8 cellular contexts compared by ENCODE assay signal in the genomic region with DNA sequence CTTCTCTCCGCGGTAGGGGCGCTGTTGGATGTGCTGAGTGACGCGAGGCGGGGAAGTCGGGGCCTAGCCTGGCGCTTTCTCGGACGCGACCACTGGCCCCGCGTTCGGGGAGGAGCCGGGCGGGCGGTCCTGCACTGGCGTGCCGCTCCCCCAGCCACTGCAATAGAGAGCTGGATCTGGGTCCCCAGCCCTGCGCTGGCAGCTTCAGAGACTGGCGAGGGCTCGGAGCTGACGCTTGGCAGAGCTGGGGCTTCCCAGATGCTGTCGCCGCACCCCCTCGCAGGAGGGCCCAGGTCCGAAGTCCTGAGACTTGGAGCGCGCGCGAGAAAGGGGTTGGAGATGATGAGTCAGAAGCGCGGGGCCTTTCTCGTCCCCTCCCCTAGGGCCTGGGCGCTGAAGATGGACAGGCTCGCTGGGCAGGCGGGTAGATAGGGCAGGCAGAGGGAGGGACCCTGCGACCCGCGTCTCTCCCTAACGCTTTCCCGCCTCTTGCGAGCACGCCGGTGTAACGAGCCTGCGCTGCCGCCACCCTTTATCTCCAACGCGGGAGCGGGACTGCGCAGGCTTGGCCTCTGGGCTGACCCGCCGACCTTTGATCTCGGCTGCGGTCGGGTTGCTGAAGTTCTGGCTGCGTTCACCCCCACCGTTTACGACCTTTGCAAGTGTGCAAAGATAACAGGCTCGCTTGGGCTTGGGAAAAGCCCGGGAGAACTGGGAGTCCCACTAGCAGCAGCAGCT. TPM values are rescaled to one million over a fixed set of nuclear protein-coding genes. Genes with fewer than 3 reads are reported as not detected.
DNase-seq lines count a peak whose midpoint lies in the region; ATAC-seq, FAIRE-seq and TF ChIP-seq lines count a peak whose summit lies in the region.

No MANE protein-coding gene starts in this region.

- no peaks in the 10 kb centered on the region for H3K27me3 ChIP-seq in adrenal gland
- H3K27me3 ChIP-seq in heart right ventricle = no peaks in the 10 kb centered on the region
- H3K27me3 ChIP-seq in upper lobe of left lung = no peaks in the 10 kb centered on the region

- peak overlapping the region; percentile 16 to 65 (median 51) for H3K4me3 ChIP-seq in adrenal gland
- peak overlapping the region; percentile 50 to 80 (median 64) for H3K4me3 ChIP-seq in heart right ventricle
- H3K4me3 ChIP-seq in upper lobe of left lung = peak overlapping the region; percentile 40 to 88 (median 56)

- TF ChIP-seq EP300 in upper lobe of left lung (IDR thresholded peaks at IDR 0.05) = peak in 1 of 4 donors; percentile 53

- DNase-seq in GM12892 (ENCODE audit: insufficient read length) (peak; percentile 92), NCI-H1436 (lab: John Stamatoyannopoulos, UW) (peak; percentile 91), SW480 (ENCODE audit: low spot score) (peak; percentile 94), adrenal gland (peak; percentile 95 to 99 (median 97)), heart right ventricle (peak; percentile 94 to 97), posterior cingulate gyrus (peak; percentile 95 to 99 (median 97)), upper lobe of left lung (peak; percentile 96 to 98)

- intact Hi-C loops in adrenal gland (cut with DNase I) (no loop called here), heart right ventricle (cut with DNase I) (loop anchor here in 7 of 10 donors (1.0 to 10.0 kb wide), 10 partner anchors 33 to 419 kb away; partner anchors contain the start of genes ANG (in 2 of the 7), RNASE4 (in 2 of the 7), ARHGEF40 (in 1 of the 7) and NDRG2 (in 1 of the 7)), posterior cingulate gyrus (cut with DNase I) (loop anchor here (1.0 to 5.0 kb wide), 4 partner anchors 35 to 422 kb away; partner anchors contain the start of gene RNASE4)

- peaks cover 40 to 50% of the 10 kb centered on the region in 2 donors for H3K4me1 ChIP-seq in adrenal gland (replicated peaks in 1 of 2)
- peaks cover 6 to 58% (median 42%) of the 10 kb centered on the region in 9 donors for H3K4me1 ChIP-seq in heart right ventricle
- peaks cover 44 to 55% (median 49%) of the 10 kb centered on the region in 4 donors for H3K4me1 ChIP-seq in upper lobe of left lung

- peak overlapping the region; percentile 94 to 99 (median 97) for H3K27ac ChIP-seq in adrenal gland
- peak overlapping the region; percentile 90 to 99 (median 97) for H3K27ac ChIP-seq in heart right ventricle
- H3K27ac ChIP-seq in upper lobe of left lung = peak overlapping the region; percentile 95 to 99 (median 98)

- H3K9me3 ChIP-seq in adrenal gland (replicated peaks in 1 of 3) (no peaks in the 10 kb centered on the region), heart right ventricle (no peaks in the 10 kb centered on the region), upper lobe of left lung (no peaks in the 10 kb centered on the region)

- TF ChIP-seq POLR2A in GM12892 (IDR thresholded peaks at IDR 0.05; ENCODE audit: low read depth, low read length) (peak; percentile 95), adrenal gland (IDR thresholded peaks at IDR 0.05) (peak; percentile 67 to 88), upper lobe of left lung (IDR thresholded peaks at IDR 0.05) (peak; percentile 35 to 97 (median 85))

- H3K36me3 ChIP-seq in adrenal gland (replicated peaks in 1 of 2) (no peaks in the 10 kb centered on the region), heart right ventricle (no peaks in the 10 kb centered on the region), upper lobe of left lung (no peaks in the 10 kb centered on the region)

- peak; percentile 91 for ATAC-seq in HG02840 (IDR thresholded peaks at IDR 0.05; ENCODE audit: low FRiP score, unreplicated experiment)
- ATAC-seq in heart right ventricle = peak; percentile 95 to 98 (median 97)
- ATAC-seq in upper lobe of left lung (ENCODE audit: low FRiP score in 2 of 2) = peak; percentile 97

- peak; percentile 65 for FAIRE-seq in GM12892 (lab: Jason Lieb, UNC)

- TF ChIP-seq CTCF in adrenal gland (IDR thresholded peaks at IDR 0.05) = peak; percentile 67 to 94 (median 84)
- TF ChIP-seq CTCF in heart right ventricle (IDR thresholded peaks at IDR 0.05) = peak; percentile 70 to 92 (median 81)
- peak; percentile 65 to 95 (median 90) for TF ChIP-seq CTCF in upper lobe of left lung (IDR thresholded peaks at IDR 0.05)

- WGBS in adrenal gland, 4 donors = 0% methylated on average over 8 to 62 of the region's 62 CpGs
- WGBS in heart right ventricle, 2 donors = 0% methylated on average over 62 of the region's 62 CpGs
- 0 to 1% methylated on average over 8 to 39 of the region's 62 CpGs for WGBS in upper lobe of left lung, 2 donors

RNA-seq across cellular contexts. Expression of gene TMEM253, which starts 3.0 kb away (rescaled TPM):
- not detected for polyA plus RNA-seq in GM12892 (2012; ENCODE audit: missing spikeins)
- 1 to 10 TPM in 5 of 8 donors, under 1 TPM in 2, not detected in 1; 0.55 to 3.9 (median 1.1) TPM for total RNA-seq in adrenal gland
- 1 to 10 TPM; 2.6 to 8.8 (median 8.0) TPM for polyA plus RNA-seq in adrenal gland
- under 1 TPM in 9 of 10 donors, not detected in 1; 0.16 to 0.45 (median 0.28) TPM for total RNA-seq in heart right ventricle
- 1 to 10 TPM in 1 of 2 donors, under 1 TPM in 1; 0.30 to 1.1 TPM for polyA plus RNA-seq in heart right ventricle
- 1 to 10 TPM in 2 of 6 donors, under 1 TPM in 1, not detected in 3; 0.94 to 3.4 (median 1.4) TPM for total RNA-seq in upper lobe of left lung

RNA-seq across cellular contexts. Expression of gene ZNF219, which starts 5.4 kb away (rescaled TPM):
- 0.66 TPM for polyA plus RNA-seq in GM12892 (2012; ENCODE audit: missing spikeins)
- total RNA-seq in adrenal gland (100 to 1,000 TPM in 6 of 8 donors, 10 to 100 TPM in 2; 81.8 to 169 (median 113) TPM), heart right ventricle (10 to 100 TPM; 22.1 to 58.4 (median 32.2) TPM), upper lobe of left lung (10 to 100 TPM; 46.1 to 97.5 (median 56.3) TPM)
- polyA plus RNA-seq in adrenal gland (10 to 100 TPM; 14.8 to 97.2 (median 85.8) TPM), heart right ventricle (10 to 100 TPM; 37.1 to 39.2 TPM)

RNA-seq across cellular contexts. Expression of gene ARHGEF40, which starts 33.8 kb away (rescaled TPM):
- 0.15 TPM for polyA plus RNA-seq in GM12892 (2012; ENCODE audit: missing spikeins)
- total RNA-seq in adrenal gland (100 to 1,000 TPM; 108 to 258 (median 151) TPM), heart right ventricle (10 to 100 TPM; 14.2 to 24.4 (median 17.5) TPM), upper lobe of left lung (10 to 100 TPM; 24.8 to 74.4 (median 36.0) TPM)
- polyA plus RNA-seq in adrenal gland (100 to 1,000 TPM; 126 to 148 (median 137) TPM), heart right ventricle (10 to 100 TPM; 21.1 to 25.2 TPM)

RNA-seq across cellular contexts. Expression of gene RNASE8, which starts 46.3 kb away (rescaled TPM):
- not detected for polyA plus RNA-seq in GM12892 (2012; ENCODE audit: missing spikeins)
- total RNA-seq in adrenal gland = not detected
- not detected for polyA plus RNA-seq in adrenal gland
- not detected for total RNA-seq in heart right ventricle
- polyA plus RNA-seq in heart right ventricle = not detected
- total RNA-seq in upper lobe of left lung = not detected

RNA-seq across cellular contexts. Expression of gene OR5AU1, which starts 52.0 kb away (rescaled TPM):
- not detected for polyA plus RNA-seq in GM12892 (2012; ENCODE audit: missing spikeins)
- total RNA-seq in adrenal gland (not detected), heart right ventricle (not detected), upper lobe of left lung (not detected)
- polyA plus RNA-seq in adrenal gland (not detected), heart right ventricle (not detected)

Comparison
In these comparisons a context has a peak if more than half of its experiments do, and no peak if none do; other contexts are left out.
1. Peak in every context shown above with its lines: DNase-seq, ATAC-seq, H3K4me3 ChIP-seq and H3K27ac ChIP-seq.
2. intact Hi-C loops: an anchor here in heart right ventricle (1.0 to 10.0 kb wide) and posterior cingulate gyrus (1.0 to 5.0 kb wide); none called in adrenal gland.